In the genomic region with DNA sequence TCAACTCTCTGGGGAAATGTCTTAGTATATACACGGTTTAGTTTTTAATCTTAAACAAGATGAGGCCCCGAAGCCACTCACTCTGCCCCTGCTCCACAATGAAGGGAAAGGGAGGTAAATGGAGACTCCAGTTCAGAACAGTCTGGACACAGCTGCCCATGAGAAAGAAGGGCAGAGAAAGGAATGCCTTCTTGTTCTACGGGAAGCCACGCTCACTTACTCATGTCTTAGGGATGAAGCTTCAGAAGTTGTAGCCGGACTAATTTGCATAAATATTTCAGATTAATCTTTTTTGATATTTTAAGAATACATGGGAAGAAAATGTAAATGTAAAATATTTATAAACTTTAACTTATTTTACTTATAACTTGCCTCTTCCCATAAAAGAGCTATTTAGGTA, we compare ENCODE assay signal across 25 cellular contexts.
DNase-seq lines count a peak whose midpoint lies in the region; ATAC-seq and TF ChIP-seq lines count a peak whose summit lies in the region.
"Had no signal": no experiment of that assay in that cellular context is flagged by ENCODE, and none has a peak within 500 bp of the region (broad histone marks: within the 10 kb centered on the region; RNA-seq: fewer than 3 reads in every experiment).

No MANE protein-coding gene starts in this region.

- no peak for ATAC-seq in GM18870 (IDR thresholded peaks at IDR 0.05; ENCODE audit: unreplicated experiment)

- H3K4me3 ChIP-seq in HL-60 (replicated peaks; ENCODE audit: insufficient read depth, low read length) (no peak overlapping the region), neutrophil (ENCODE audit: low read depth in 1 of 2, low read length in 1 of 2) (no peak overlapping the region)
- H3K4me3 ChIP-seq in CD8-positive, alpha-beta memory T cell (ENCODE audit: low read length): no peak overlapping the region
- H3K4me3 ChIP-seq: BLaER1, SJSA1 had no signal

- H3K36me3 ChIP-seq in neutrophil: no peaks in the 10 kb centered on the region
- H3K36me3 ChIP-seq in CD8-positive, alpha-beta memory T cell (ENCODE audit: insufficient read depth, low read length): no peaks in the 10 kb centered on the region
- H3K36me3 ChIP-seq: BLaER1, SJSA1 had no signal

- POLR2A ChIA-PET in CD8-positive, alpha-beta memory T cell (lab: Charles Lee): no interaction called here

- peaks cover 3% of the 10 kb centered on the region for H3K27me3 Mint-ChIP-seq in endothelial cell (ENCODE audit: unreplicated experiment)
- H3K27me3 Mint-ChIP-seq in CD8-positive, alpha-beta memory T cell: peaks cover 3 to 9% of the 10 kb centered on the region in 2 donors
- H3K27me3 Mint-ChIP-seq: CD4-positive, alpha-beta T cell had no signal

- peaks cover 23 to 30% of the 10 kb centered on the region in 2 experiments for H3K4me1 ChIP-seq in neutrophil (ENCODE audit: control insufficient read depth in 1 of 2, insufficient read depth in 1 of 2, low read depth in 1 of 2, low read length in 1 of 2)
- no peaks in the 10 kb centered on the region for H3K4me1 ChIP-seq in CD8-positive, alpha-beta memory T cell (ENCODE audit: insufficient read depth, low read length)
- H3K4me1 ChIP-seq: BLaER1, SJSA1 had no signal

- CTCF ChIA-PET in CD8-positive, alpha-beta memory T cell (lab: Charles Lee): interaction anchor here (1.6 to 1.7 kb wide), 2 partner anchors 10 to 13 kb away, joined by 4 to 5 read pairs; no protein-coding TSS in a partner anchor

- H3K27ac ChIP-seq in HL-60 (replicated peaks): peak overlapping the region; percentile 85; the same call in 1 of the 2 replicates
- peak overlapping the region; percentile 46 for H3K27ac ChIP-seq in neutrophil
- H3K27ac ChIP-seq in CD8-positive, alpha-beta memory T cell (ENCODE audit: low read depth, low read length): no peak overlapping the region
- H3K27ac ChIP-seq: 22Rv1, BLaER1, SJSA1 had no signal

- no peak overlapping the region for H3K4me3 Mint-ChIP-seq in endothelial cell (ENCODE audit: unreplicated experiment)
- H3K4me3 Mint-ChIP-seq in CD8-positive, alpha-beta memory T cell: no peak overlapping the region
- H3K4me3 Mint-ChIP-seq: CD4-positive, alpha-beta T cell had no signal

- H3K27me3 ChIP-seq in HL-60 (ENCODE audit: insufficient read depth, poor library complexity, severe bottlenecking) (no peaks in the 10 kb centered on the region), neutrophil (no peaks in the 10 kb centered on the region)
- no peaks in the 10 kb centered on the region for H3K27me3 ChIP-seq in CD8-positive, alpha-beta memory T cell (ENCODE audit: insufficient read depth, low read length, poor library complexity, severe bottlenecking)
- H3K27me3 ChIP-seq: BLaER1, SJSA1 had no signal

- DNase-seq in AG08395 (ENCODE audit: low spot score): peak; percentile 50
- DNase-seq in HL-60 (ENCODE audit: low read depth in 1 of 2, low spot score in 1 of 2): no peak
- DNase-seq in endothelial cell (ENCODE audit: low spot score): no peak
- no peak for DNase-seq in CD8-positive, alpha-beta memory T cell
- DNase-seq in HuH-7.5 (ENCODE audit: low spot score): no peak
- no peak for DNase-seq in NOMO-1 (lab: John Stamatoyannopoulos, UW; ENCODE audit: unreplicated experiment in 2 of 2)
- DNase-seq: CD4-positive, alpha-beta T cell; COR-L47; DMS53; GF-D8; NCI-H1048; NCI-H1417; NCI-H1694; NCI-H2029 treated with DMSO at 0.1 percent for 48 hours; NCI-H446 treated with DMSO at 0.1 percent for 48 hours; NCI-H526; NCI-H82; NK-92 treated with Interleukin-12 subunit alpha and Interleukin-12 subunit beta, amount 100 ng/mL, for 24 hours; Right ventricle myocardium superior; RPMI8226 had no signal

- peaks cover 44% of the 10 kb centered on the region for H3K4me1 Mint-ChIP-seq in endothelial cell (ENCODE audit: unreplicated experiment)
- no peaks in the 10 kb centered on the region for H3K4me1 Mint-ChIP-seq in CD8-positive, alpha-beta memory T cell

- TF ChIP-seq CTCF in HL-60 (IDR thresholded peaks at IDR 0.05; ENCODE audit: insufficient read depth, low read length) (no peak), endothelial cell (IDR thresholded peaks at IDR 0.05; ENCODE audit: unreplicated experiment) (no peak), neutrophil (IDR thresholded peaks at IDR 0.05) (no peak)

- peak overlapping the region; percentile 97 for H3K27ac Mint-ChIP-seq in endothelial cell (ENCODE audit: unreplicated experiment)
- no peak overlapping the region for H3K27ac Mint-ChIP-seq in CD8-positive, alpha-beta memory T cell
- H3K27ac Mint-ChIP-seq: CD4-positive, alpha-beta T cell had no signal

- H3K36me3 Mint-ChIP-seq in endothelial cell (ENCODE audit: low read depth, unreplicated experiment): peaks cover 16% of the 10 kb centered on the region
- H3K36me3 Mint-ChIP-seq in CD8-positive, alpha-beta memory T cell: no peaks in the 10 kb centered on the region

- no peaks in the 10 kb centered on the region for H3K9me3 Mint-ChIP-seq in endothelial cell (ENCODE audit: unreplicated experiment)
- peaks cover 0 to 2% (median 0%) of the 10 kb centered on the region in 5 donors for H3K9me3 Mint-ChIP-seq in CD8-positive, alpha-beta memory T cell
- H3K9me3 Mint-ChIP-seq: CD4-positive, alpha-beta T cell had no signal

- H3K9me3 ChIP-seq in neutrophil: no peaks in the 10 kb centered on the region
- no peaks in the 10 kb centered on the region for H3K9me3 ChIP-seq in CD8-positive, alpha-beta memory T cell (ENCODE audit: low read length)
